1 cellular context compared by ENCODE assay signal in the genomic region with DNA sequence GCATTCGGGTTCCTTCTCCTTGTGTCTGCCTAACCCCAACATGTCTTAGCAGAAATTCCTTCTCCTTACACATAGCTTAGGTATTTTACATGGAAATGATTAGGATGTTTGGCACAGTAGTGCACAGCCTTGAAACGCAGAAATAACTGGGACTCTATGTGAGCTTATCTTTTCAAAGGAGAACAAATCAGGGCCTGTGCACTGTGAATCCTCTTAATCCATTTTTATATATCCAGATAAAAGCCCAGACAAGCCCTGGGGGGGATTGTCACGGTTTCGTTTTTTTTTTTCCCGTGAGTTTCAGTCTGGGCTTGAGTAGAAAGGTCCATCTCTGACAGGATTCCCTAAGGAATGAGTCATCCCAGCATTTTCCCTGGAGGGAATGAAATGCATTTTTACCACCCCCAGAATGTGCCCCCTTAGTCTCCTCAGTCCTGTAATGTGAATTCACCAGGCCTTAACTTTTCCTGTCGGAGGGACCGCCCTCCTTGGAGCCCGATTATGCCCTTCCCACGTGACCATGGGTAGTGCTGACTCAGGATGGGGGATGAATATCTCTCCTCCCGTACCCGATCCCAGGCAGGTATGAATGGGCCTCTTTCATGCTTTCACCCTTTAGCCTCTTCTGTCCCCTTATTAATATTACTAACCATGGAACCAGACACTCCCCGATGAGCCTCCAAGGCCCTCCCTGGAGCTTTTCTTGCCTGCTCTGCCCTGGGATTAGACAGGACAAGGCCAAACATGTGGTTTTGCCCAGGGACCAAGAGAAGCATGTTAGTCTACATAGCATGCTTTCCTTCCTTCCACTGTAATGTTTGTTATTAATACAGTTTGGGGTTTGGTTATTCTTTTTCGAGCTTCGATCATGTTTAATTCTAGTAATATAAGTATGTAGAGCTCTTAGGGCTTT.
TF ChIP-seq lines count a peak whose summit lies in the region.

No MANE protein-coding gene starts in this region.

TF ChIP-seq in IMR-90, 13 proteins besides CTCF, POLR2A, EP300 and RAD21 (continued from another document):
- peak; percentile 23 for TF ChIP-seq RCOR1 (IDR thresholded peaks at IDR 0.05; ENCODE audit: insufficient replicate concordance, low read length)
- peak; percentile 94 for TF ChIP-seq MAFK (IDR thresholded peaks at IDR 0.05; ENCODE audit: low read depth, low read length)
- TF ChIP-seq MXI1 (IDR thresholded peaks at IDR 0.05; ENCODE audit: borderline replicate concordance, low read depth, low read length), result peak; percentile 54; the same call in 1 of the 2 replicates
- no peak for TF ChIP-seq CHD1 (IDR thresholded peaks at IDR 0.05; ENCODE audit: low read depth, low read length)
- TF ChIP-seq BHLHE40 (IDR thresholded peaks at IDR 0.05; ENCODE audit: low read depth, low read length), result peak; percentile 67
- peak; percentile 36; the same call in 1 of the 2 replicates for TF ChIP-seq MAZ (IDR thresholded peaks at IDR 0.05; ENCODE audit: borderline replicate concordance, low read depth, low read length)
- TF ChIP-seq USF2 (IDR thresholded peaks at IDR 0.05; ENCODE audit: low read depth, low read length), result peak; percentile 92
- TF ChIP-seq, protein P1, sequence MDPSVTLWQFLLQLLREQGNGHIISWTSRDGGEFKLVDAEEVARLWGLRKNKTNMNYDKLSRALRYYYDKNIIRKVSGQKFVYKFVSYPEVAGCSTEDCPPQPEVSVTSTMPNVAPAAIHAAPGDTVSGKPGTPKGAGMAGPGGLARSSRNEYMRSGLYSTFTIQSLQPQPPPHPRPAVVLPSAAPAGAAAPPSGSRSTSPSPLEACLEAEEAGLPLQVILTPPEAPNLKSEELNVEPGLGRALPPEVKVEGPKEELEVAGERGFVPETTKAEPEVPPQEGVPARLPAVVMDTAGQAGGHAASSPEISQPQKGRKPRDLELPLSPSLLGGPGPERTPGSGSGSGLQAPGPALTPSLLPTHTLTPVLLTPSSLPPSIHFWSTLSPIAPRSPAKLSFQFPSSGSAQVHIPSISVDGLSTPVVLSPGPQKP (IDR thresholded peaks at IDR 0.05; ENCODE audit: borderline replicate concordance, low read depth, low read length), result no peak
- no peak for TF ChIP-seq RFX5 (IDR thresholded peaks at IDR 0.05; ENCODE audit: low read depth, low read length)
- no peak for TF ChIP-seq NFE2L2 (IDR thresholded peaks at IDR 0.05; ENCODE audit: low read depth, low read length)
- peak; percentile 68 for TF ChIP-seq FOS (IDR thresholded peaks at IDR 0.05; ENCODE audit: low read depth, low read length)
